Comparison of ENCODE assay signal across 8 cellular contexts in genomic region chr12:6229823-6230222, GRCh38. TPM values are rescaled to one million over a fixed set of nuclear protein-coding genes. Genes with fewer than 3 reads are reported as not detected.
A peak's percentile ranks its signal among the peaks of the same experiment; 100 is the strongest.
DNase-seq lines count a peak whose midpoint lies in the region; ATAC-seq and TF ChIP-seq lines count a peak whose summit lies in the region.

No MANE protein-coding gene starts in this region.

- H3K27me3 ChIP-seq in AG04450 (ENCODE audit: control insufficient read depth, insufficient read depth, low read length) (no peaks in the 10 kb centered on the region), upper lobe of right lung (no peaks in the 10 kb centered on the region), Karpas-422 (ENCODE audit: low read length) (no peaks in the 10 kb centered on the region)

- H3K4me2 ChIP-seq in Karpas-422 (ENCODE audit: low read depth, low read length, poor library complexity, severe bottlenecking) = no peak overlapping the region

- no peak overlapping the region for H3K4me3 Mint-ChIP-seq in central memory CD8-positive, alpha-beta T cell
- no peak overlapping the region for H3K4me3 Mint-ChIP-seq in mesothelial cell of epicardium

- POLR2A ChIA-PET in AG04450 (lab: Yijun Ruan, JAX) = interaction anchor here (0.7 to 3.0 kb wide), 12 partner anchors 18 to 1000 kb away, joined by 3 to 31 read pairs (median 6); no protein-coding TSS in a partner anchor

- H3K79me2 ChIP-seq in Karpas-422 (ENCODE audit: low read length) = no peaks in the 10 kb centered on the region

- intact Hi-C loops in upper lobe of right lung (cut with DNase I) = no loop called here

- H3K36me3 Mint-ChIP-seq in central memory CD8-positive, alpha-beta T cell (ENCODE audit: insufficient read depth) = peaks cover 7% of the 10 kb centered on the region
- H3K36me3 Mint-ChIP-seq in mesothelial cell of epicardium = no peaks in the 10 kb centered on the region

- no peaks in the 10 kb centered on the region for H3K27me3 Mint-ChIP-seq in central memory CD8-positive, alpha-beta T cell
- H3K27me3 Mint-ChIP-seq in mesothelial cell of epicardium (ENCODE audit: low read depth) = no peaks in the 10 kb centered on the region

- CTCF ChIA-PET in AG04450 (lab: Charles Lee) = interaction anchor here (0.5 to 3.9 kb wide), 8 partner anchors 18 to 241 kb away, joined by 3 to 18 read pairs (median 4); no protein-coding TSS in a partner anchor

- H3K4me1 ChIP-seq in upper lobe of right lung (peaks cover 71% of the 10 kb centered on the region), Karpas-422 (ENCODE audit: low read length) (peaks cover 7% of the 10 kb centered on the region)

- H3K27ac ChIP-seq in AG04450 (ENCODE audit: low read depth, low read length) = peak overlapping the region; percentile 94
- peak overlapping the region; percentile 82 for H3K27ac ChIP-seq in upper lobe of right lung
- H3K27ac ChIP-seq in Karpas-422 (ENCODE audit: low read length) = no peak overlapping the region

- no peak for ATAC-seq in central memory CD8-positive, alpha-beta T cell (replicated peaks; ENCODE audit: extremely low read depth, poor library complexity, severe bottlenecking)
- ATAC-seq in upper lobe of right lung (peak; percentile 47), GM19395 (IDR thresholded peaks at IDR 0.05; ENCODE audit: unreplicated experiment) (no peak)

- H4K20me1 ChIP-seq in Karpas-422 (ENCODE audit: insufficient read depth, low read depth, low read length) = no peaks in the 10 kb centered on the region

- peaks cover 56% of the 10 kb centered on the region for H3K36me3 ChIP-seq in upper lobe of right lung
- H3K36me3 ChIP-seq in Karpas-422 (ENCODE audit: insufficient read depth, low read length) = no peaks in the 10 kb centered on the region

- DNase-seq in AG04450 (ENCODE audit: low read depth, low spot score) (peak; percentile 90), NCI-H526 treated with DMSO at 0.1 percent for 48 hours (lab: John Stamatoyannopoulos, UW) (peak; percentile 82), mesothelial cell of epicardium (ENCODE audit: low spot score in 2 of 2, unreplicated experiment in 2 of 2) (no peak), upper lobe of right lung (no peak), Karpas-422 (no peak)
- DNase-seq in central memory CD8-positive, alpha-beta T cell (ENCODE audit: low spot score in 2 of 2) = no peak
- DNase-seq in NK-92 treated with Interleukin-12 subunit alpha and Interleukin-12 subunit beta, amount 100 ng/mL, for 24 hours (lab: John Stamatoyannopoulos, UW) = no peak

- H3K9me2 ChIP-seq in Karpas-422 (replicated peaks; ENCODE audit: insufficient read depth, low read length) = no peaks in the 10 kb centered on the region

- H2AFZ ChIP-seq in Karpas-422 (ENCODE audit: low read length) = no peak overlapping the region

- H3K9me3 ChIP-seq in AG04450 (ENCODE audit: control insufficient read depth, insufficient read depth, low read length) (no peaks in the 10 kb centered on the region), upper lobe of right lung (no peaks in the 10 kb centered on the region), Karpas-422 (ENCODE audit: low read length) (no peaks in the 10 kb centered on the region)

- H3K4me1 Mint-ChIP-seq in central memory CD8-positive, alpha-beta T cell = peaks cover 32% of the 10 kb centered on the region
- H3K4me1 Mint-ChIP-seq in mesothelial cell of epicardium = peaks cover 55% of the 10 kb centered on the region

- peak overlapping the region; percentile 17 for H3K4me3 ChIP-seq in AG04450 (ENCODE audit: low read depth, low read length)
- H3K4me3 ChIP-seq in upper lobe of right lung = no peak overlapping the region
- H3K4me3 ChIP-seq in Karpas-422 (ENCODE audit: low read length) = no peak overlapping the region

- peak overlapping the region; percentile 79 for H3K27ac Mint-ChIP-seq in central memory CD8-positive, alpha-beta T cell (ENCODE audit: low read depth)
- H3K27ac Mint-ChIP-seq in mesothelial cell of epicardium = peak overlapping the region; percentile 92

- TF ChIP-seq CTCF in AG04450 (IDR thresholded peaks at IDR 0.05; ENCODE audit: low read depth, low read length) (no peak), mesothelial cell of epicardium (IDR thresholded peaks at IDR 0.05; ENCODE audit: unreplicated experiment) (no peak), upper lobe of right lung (IDR thresholded peaks at IDR 0.05) (no peak)

- H3K9me3 Mint-ChIP-seq in central memory CD8-positive, alpha-beta T cell = no peaks in the 10 kb centered on the region
- H3K9me3 Mint-ChIP-seq in mesothelial cell of epicardium = no peaks in the 10 kb centered on the region

- H3K9ac ChIP-seq in Karpas-422 (ENCODE audit: low read length) = no peak overlapping the region

RNA-seq across cellular contexts. Expression of gene CD9, which starts 29.6 kb away (rescaled TPM):
- polyA plus RNA-seq in AG04450 (2011; rRNA removed) = 152 and 177 TPM in 2 replicates
- polyA minus RNA-seq in AG04450 (2011; rRNA and poly(A)+ RNA removed) = 91.4 and 91.9 TPM in 2 replicates
- total RNA-seq in mesothelial cell of epicardium (20.0 to 22.6 TPM (median 22.3 TPM) in 3 replicates), upper lobe of right lung (445 TPM)
- not detected in 2 replicates for total RNA-seq in Karpas-422 (2014; rRNA removed; shearing (Covaris generic); ENCODE audit: low replicate concordance)

Comparison
In these comparisons a context has a peak if more than half of its experiments do, and no peak if none do; other contexts are left out.
1. DNase-seq: peak in AG04450 (single experiment) and NCI-H526 treated with DMSO at 0.1 percent for 48 hours (single experiment); none in central memory CD8-positive, alpha-beta T cell (0 of 2), mesothelial cell of epicardium (0 of 2), upper lobe of right lung (single experiment), NK-92 treated with Interleukin-12 subunit alpha and Interleukin-12 subunit beta, amount 100 ng/mL, for 24 hours (single experiment) and Karpas-422 (single experiment).
2. RNA of gene CD9, which starts 29.6 kb away (total RNA-seq): 445 TPM in upper lobe of right lung (single experiment) and 20.0 to 22.6 TPM in mesothelial cell of epicardium; not detected in Karpas-422; every median in the first group is over 10 times any median in the second.